Comparison of ENCODE assay signal across 8 cellular contexts in genomic region chr11:10322830-10323792, GRCh38. TPM values are rescaled to one million over a fixed set of nuclear protein-coding genes. Genes with fewer than 3 reads are reported as not detected.
A peak's percentile ranks its signal among the peaks of the same experiment; 100 is the strongest.
DNase-seq lines count a peak whose midpoint lies in the region; ATAC-seq, FAIRE-seq and TF ChIP-seq lines count a peak whose summit lies in the region.

No MANE protein-coding gene starts in this region.

- in situ Hi-C loops in Panc1 (cut with HindIII; ENCODE audit: low pct_unique_long_range_greater_than_20kb, low sequenced_read_pairs), result loop anchor here (25.0 kb wide), 2 partner anchors 461 to 736 kb away; no protein-coding TSS in a partner anchor

- peak; percentile 82 for ATAC-seq in Panc1
- ATAC-seq in GM18861 (IDR thresholded peaks at IDR 0.05; ENCODE audit: unreplicated experiment), result no peak

- H3K27me3 ChIP-seq in Panc1 (ENCODE audit: control insufficient read depth, insufficient read depth, low read length), result no peaks in the 10 kb centered on the region
- H3K27me3 ChIP-seq in rectal smooth muscle tissue (ENCODE audit: control insufficient read depth, insufficient read depth, low read length), result no peaks in the 10 kb centered on the region

- H3K4me1 Mint-ChIP-seq in glutamatergic neuron (ENCODE audit: low read depth, unreplicated experiment), result no peaks in the 10 kb centered on the region

- peak; percentile 67 for DNase-seq in GM03348 (ENCODE audit: low spot score)
- DNase-seq in HTR-8/SVneo (ENCODE audit: insufficient read length, low spot score), result peak; percentile 70
- DNase-seq in Panc1 (ENCODE audit: low read depth, low spot score), result peak; percentile 90
- DNase-seq in activated naive CD4-positive, alpha-beta T cell treated with anti-CD3 and anti-CD28 coated beads, Interleukin-2, amount 50 U/mL, for 16 hours, result peak; percentile 57
- no peak for DNase-seq in glutamatergic neuron
- no peak for DNase-seq in NCI-H524 treated with DMSO at 0.1 percent for 48 hours (lab: John Stamatoyannopoulos, UW)

- no TSS peak for BruUV-seq in Panc1 (replicated peaks; lab: Mats Ljungman, UMichigan)

- no peak overlapping the region for H3K27ac Mint-ChIP-seq in glutamatergic neuron (ENCODE audit: unreplicated experiment)

- no peaks in the 10 kb centered on the region for H3K9me3 Mint-ChIP-seq in glutamatergic neuron (ENCODE audit: unreplicated experiment)

- CTCF ChIA-PET in Panc1 (lab: Charles Lee), result interaction anchor here (0.5 to 1.3 kb wide), 4 partner anchors 28 to 253 kb away, joined by 3 to 17 read pairs (median 4); no protein-coding TSS in a partner anchor

- H3K4me1 ChIP-seq in Panc1 (ENCODE audit: control insufficient read depth, insufficient read depth, low read length), result peaks cover 83% of the 10 kb centered on the region
- H3K4me1 ChIP-seq in rectal smooth muscle tissue (ENCODE audit: control insufficient read depth, insufficient read depth, low read length), result peaks cover 25% of the 10 kb centered on the region

- no peak overlapping the region for H3K9ac ChIP-seq in rectal smooth muscle tissue (ENCODE audit: low read length)

- H3K4me3 Mint-ChIP-seq in glutamatergic neuron (ENCODE audit: unreplicated experiment), result no peak overlapping the region

- no peaks in the 10 kb centered on the region for H3K9me3 ChIP-seq in Panc1 (ENCODE audit: control insufficient read depth, insufficient read depth, low read depth, low read length)

- no peaks in the 10 kb centered on the region for H3K27me3 Mint-ChIP-seq in glutamatergic neuron (ENCODE audit: unreplicated experiment)

- peak; percentile 31 for FAIRE-seq in HTR-8/SVneo (lab: Jason Lieb, UNC)

- TF ChIP-seq CTCF in Panc1 (IDR thresholded peaks at IDR 0.05), result peak; percentile 83
- peak; percentile 62 for TF ChIP-seq CTCF in glutamatergic neuron (IDR thresholded peaks at IDR 0.05; ENCODE audit: partially characterized antibody, unreplicated experiment)

- POLR2A ChIA-PET in Panc1 (lab: Charles Lee), result interaction anchor here (0.5 to 0.8 kb wide), 3 partner anchors 8 to 18 kb away, joined by 3 to 11 read pairs (median 8); partner anchors contain the start of gene ADM

- intact Hi-C loops in Panc1 (cut with micrococcal nuclease; ENCODE audit: unreplicated experiment), result loop anchor here (5.0 to 10.0 kb wide), 3 partner anchors 414 to 708 kb away; no protein-coding TSS in a partner anchor

- H3K36me3 Mint-ChIP-seq in glutamatergic neuron (ENCODE audit: unreplicated experiment), result no peaks in the 10 kb centered on the region

- H3K36me3 ChIP-seq in Panc1 (ENCODE audit: control insufficient read depth, insufficient read depth, low read length) (no peaks in the 10 kb centered on the region), rectal smooth muscle tissue (ENCODE audit: control insufficient read depth, insufficient read depth, low read length) (no peaks in the 10 kb centered on the region)

- peak overlapping the region in 1 of 2 experiments; percentile 36; a peak in 2 of 4 replicates for H3K4me3 ChIP-seq in Panc1 (ENCODE audit: low read depth in 2 of 2, low read length in 2 of 2)
- H3K4me3 ChIP-seq in rectal smooth muscle tissue (ENCODE audit: low read length), result no peak overlapping the region

- H3K27ac ChIP-seq in Panc1 (ENCODE audit: low read length) (peak overlapping the region; percentile 90), rectal smooth muscle tissue (ENCODE audit: low read depth, low read length) (peak overlapping the region; percentile 56)

RNA-seq across cellular contexts. Expression of gene ADM, which starts 18.2 kb away (rescaled TPM):
- total RNA-seq in Panc1 (2021; ENCODE audit: unreplicated experiment) (263 TPM), glutamatergic neuron (ENCODE audit: unreplicated experiment) (0.22 TPM)
- 316 TPM for polyA plus RNA-seq in Panc1 (2012; ENCODE audit: insufficient read length)

RNA-seq across cellular contexts. Expression of gene SBF2, which starts 29.1 kb away (rescaled TPM):
- 65.0 TPM for total RNA-seq in Panc1 (2021; ENCODE audit: unreplicated experiment)
- 30.9 TPM for polyA plus RNA-seq in Panc1 (2012; ENCODE audit: insufficient read length)
- 30.7 TPM for total RNA-seq in glutamatergic neuron (ENCODE audit: unreplicated experiment)

Comparison
In these comparisons a context has a peak if more than half of its experiments do, and no peak if none do; other contexts are left out.
1. DNase-seq: peak in GM03348 (single experiment), HTR-8/SVneo (single experiment), Panc1 (single experiment) and activated naive CD4-positive, alpha-beta T cell treated with anti-CD3 and anti-CD28 coated beads, Interleukin-2, amount 50 U/mL, for 16 hours (single experiment); none in glutamatergic neuron (single experiment) and NCI-H524 treated with DMSO at 0.1 percent for 48 hours (single experiment).
2. RNA of gene ADM, which starts 18.2 kb away (total RNA-seq): 263 TPM in Panc1 (single experiment); 0.22 TPM in glutamatergic neuron (single experiment); every median in the first group is over 100 times any median in the second.